In the genomic region with DNA sequence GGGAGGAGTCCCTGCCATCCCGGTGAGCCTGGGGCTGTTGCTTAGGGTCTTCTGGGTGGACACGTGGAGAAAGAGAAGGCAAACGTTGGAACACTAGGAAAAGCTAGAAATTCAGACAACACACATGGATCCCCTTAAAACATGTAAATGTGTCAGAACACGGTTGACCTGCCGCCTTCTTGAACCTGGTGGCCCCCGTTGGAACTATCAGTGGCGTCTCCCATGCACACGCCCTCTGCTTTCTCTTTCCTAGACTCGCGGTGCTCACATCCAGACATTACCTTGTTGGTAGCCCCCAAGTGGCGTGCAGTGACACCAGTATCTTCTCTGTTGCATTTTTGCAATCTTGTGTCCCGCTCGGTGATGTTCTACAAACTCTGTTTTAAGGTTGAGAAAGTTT, we compare ENCODE assay signal across 23 cellular contexts. TPM values are rescaled to one million over a fixed set of nuclear protein-coding genes. Genes with fewer than 3 reads are reported as not detected.
"Had no signal": no experiment of that assay in that cellular context is flagged by ENCODE, and none has a peak within 500 bp of the region (broad histone marks: within the 10 kb centered on the region; RNA-seq: fewer than 3 reads in every experiment).

No MANE protein-coding gene starts in this region.

- ATAC-seq: heart left ventricle; naive thymus-derived CD4-positive, alpha-beta T cell; stimulated activated naive CD8-positive, alpha-beta T cell treated with anti-CD3 and anti-CD28 coated beads, Interleukin-15, Interleukin-2, amounts not matched to agents 100 U/mL and 50 U/mL, for 24 hours; upper lobe of right lung had no signal

- H3K27ac ChIP-seq: coronary artery, heart left ventricle, right atrium auricular region, tibial artery, upper lobe of right lung, vagina had no signal

- DNase-seq: effector CD4-positive, alpha-beta T cell; hippocampal formation; kidney glomerular epithelial cell; naive thymus-derived CD4-positive, alpha-beta T cell; nephron progenitor cell; stimulated activated CD4-positive, alpha-beta T cell treated with anti-CD3 and anti-CD28 coated beads, Interleukin-2, amount 100 ng/mL, for 48 hours; stimulated activated naive CD8-positive, alpha-beta T cell treated with anti-CD3 and anti-CD28 coated beads, Interleukin-15, Interleukin-2, amounts not matched to agents 100 U/mL and 50 U/mL, for 24 hours; tibial artery; upper lobe of right lung had no signal

- H3K27me3 ChIP-seq: right atrium auricular region, upper lobe of right lung, vagina had no signal

- H3K4me3 ChIP-seq: coronary artery, heart left ventricle, right atrium auricular region, smooth muscle cell, tibial artery, upper lobe of right lung, vagina had no signal

- H3K36me3 ChIP-seq: right atrium auricular region, upper lobe of right lung, vagina had no signal

- H3K4me2 ChIP-seq: smooth muscle cell had no signal

- H3K9me3 ChIP-seq: heart left ventricle, right atrium auricular region, tibial artery, upper lobe of right lung, vagina had no signal

- FAIRE-seq: frontal cortex, islet of Langerhans had no signal

RNA-seq across cellular contexts. Expression of a gene that starts 18.6 kb away (rescaled TPM):
- total RNA-seq: dermis microvascular lymphatic vessel endothelial cell; heart left ventricle; liver; lung microvascular endothelial cell; mesenteric fat pad; mononuclear cell; naive thymus-derived CD4-positive, alpha-beta T cell; osteocyte; right atrium auricular region; smooth muscle cell; upper lobe of right lung; vagina had no signal
- polyA plus RNA-seq: esophagus; heart left ventricle; liver; naive thymus-derived CD4-positive, alpha-beta T cell; smooth muscle cell had no signal
